20 cellular contexts compared by ENCODE assay signal in the genomic region with DNA sequence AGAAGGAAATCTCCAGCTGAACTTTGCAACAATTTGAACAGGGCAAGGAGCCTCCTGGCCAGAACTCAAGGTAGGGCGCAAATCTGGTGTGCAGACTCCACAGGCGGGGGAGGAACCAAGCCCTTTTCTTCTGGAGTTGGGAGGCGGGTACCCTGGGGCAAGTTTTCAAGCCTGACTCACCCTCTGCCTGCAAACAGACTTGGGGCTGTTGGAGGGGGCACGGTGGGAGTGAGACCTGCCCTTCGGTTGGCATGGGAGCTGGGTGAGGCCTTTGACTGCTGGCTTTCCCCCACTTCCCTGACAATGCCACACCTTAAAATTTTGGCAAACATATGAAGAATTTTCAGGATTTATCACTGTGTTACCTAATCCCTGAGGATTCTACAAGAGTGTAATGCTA.
A peak's percentile ranks its signal among the peaks of the same experiment; 100 is the strongest.
DNase-seq lines count a peak whose midpoint lies in the region; ATAC-seq, FAIRE-seq and TF ChIP-seq lines count a peak whose summit lies in the region.
"Had no signal": no experiment of that assay in that cellular context is flagged by ENCODE, and none has a peak within 500 bp of the region (broad histone marks: within the 10 kb centered on the region; RNA-seq: fewer than 3 reads in every experiment).

No MANE protein-coding gene starts in this region.

- CTCF ChIA-PET in PC-3 (lab: Charles Lee), result no interaction called here

- H3K79me2 ChIP-seq in PC-3 (ENCODE audit: low read length), result no peaks in the 10 kb centered on the region

- H3K36me3 ChIP-seq in PC-3 (ENCODE audit: low read depth, low read length) (no peaks in the 10 kb centered on the region), bronchial epithelial cell (ENCODE audit: control insufficient read depth, insufficient read depth, low read length) (no peaks in the 10 kb centered on the region), right lobe of liver (no peaks in the 10 kb centered on the region)
- H3K36me3 ChIP-seq: BLaER1, HAP-1 had no signal

- DNase-seq in HT1080 (ENCODE audit: low read depth) (peak; percentile 4), PC-3 (peak; percentile 92), bronchial epithelial cell (ENCODE audit: low read depth) (peak; percentile 64), foreskin keratinocyte (peak in 1 of 2 donors; percentile 36), right lobe of liver (no peak), NCI-H1436 treated with DMSO at 0.1 percent for 48 hours (lab: John Stamatoyannopoulos, UW) (no peak)
- DNase-seq: Caco-2; CD4-positive, CD25-positive, alpha-beta regulatory T cell; CD8-positive, alpha-beta T cell; DMS153; DND-41; GDM1; GOT3; HFFc6 had no signal

- H3K4me1 ChIP-seq in PC-3 (ENCODE audit: insufficient read depth, low read length) (peaks cover 27% of the 10 kb centered on the region), foreskin keratinocyte (no peaks in the 10 kb centered on the region), right lobe of liver (no peaks in the 10 kb centered on the region)
- H3K4me1 ChIP-seq: BLaER1, Caco-2, HAP-1 had no signal

- H3K9me3 ChIP-seq in PC-3 (ENCODE audit: low read length), result no peaks in the 10 kb centered on the region
- no peaks in the 10 kb centered on the region for H3K9me3 ChIP-seq in right lobe of liver
- H3K9me3 ChIP-seq: BLaER1, Caco-2, HAP-1 had no signal

- ATAC-seq in PC-3 (peak; percentile 92), foreskin keratinocyte (peak; percentile 71), right lobe of liver (no peak), GM19324 (IDR thresholded peaks at IDR 0.05; ENCODE audit: low FRiP score, unreplicated experiment) (no peak)
- ATAC-seq: CD8-positive, alpha-beta T cell; GM12878 had no signal

- H3K27me3 ChIP-seq in PC-3 (ENCODE audit: low read length), result no peaks in the 10 kb centered on the region
- H3K27me3 ChIP-seq in bronchial epithelial cell (ENCODE audit: control insufficient read depth, insufficient read depth, low read length), result no peaks in the 10 kb centered on the region
- no peaks in the 10 kb centered on the region for H3K27me3 ChIP-seq in foreskin keratinocyte
- H3K27me3 ChIP-seq in right lobe of liver, result no peaks in the 10 kb centered on the region

- no peak for FAIRE-seq in bronchial epithelial cell (lab: Jason Lieb, UNC)
- FAIRE-seq: GM12878, H54 had no signal

- no peaks in the 10 kb centered on the region for H3F3A ChIP-seq in PC-3 (ENCODE audit: low read length, unreplicated experiment)

- no peak for TF ChIP-seq CTCF in PC-3 (conservative IDR thresholded peaks at IDR 0.05; ENCODE audit: low read depth, low read length)
- TF ChIP-seq CTCF in bronchial epithelial cell (IDR thresholded peaks at IDR 0.05; ENCODE audit: insufficient read depth, low read length, severe bottlenecking), result no peak
- no peak for TF ChIP-seq CTCF in foreskin keratinocyte (conservative IDR thresholded peaks at IDR 0.05)
- TF ChIP-seq CTCF in right lobe of liver (IDR thresholded peaks at IDR 0.05), result no peak

- POLR2A ChIA-PET in PC-3 (lab: Charles Lee; ENCODE audit: unreplicated experiment), result no interaction called here

- no peaks in the 10 kb centered on the region for H4K20me1 ChIP-seq in PC-3 (ENCODE audit: low read length)
- H4K20me1 ChIP-seq: BLaER1 had no signal

- BruUV-seq in PC-3 (replicated peaks; lab: Mats Ljungman, UMichigan), result no TSS peak

- peak overlapping the region; percentile 39 for H3K9ac ChIP-seq in PC-3 (ENCODE audit: low read length)
- H3K9ac ChIP-seq: BLaER1 had no signal

- H3K9me2 ChIP-seq in PC-3 (replicated peaks; ENCODE audit: low read length), result no peaks in the 10 kb centered on the region

- TF ChIP-seq POLR2A in right lobe of liver (IDR thresholded peaks at IDR 0.05), result no peak

- peak overlapping the region; percentile 71 for H3K4me2 ChIP-seq in PC-3 (ENCODE audit: low read length)
- H3K4me2 ChIP-seq: BLaER1 had no signal

- 20% methylated on average over 2 of the region's 5 CpGs for WGBS in right lobe of liver (ENCODE audit: insufficient coverage, low coverage, low lambda C conversion rate, missing lambda C conversion rate)

- H3K27ac ChIP-seq in PC-3 (ENCODE audit: low read length), result peak overlapping the region; percentile 90
- H3K27ac ChIP-seq in foreskin keratinocyte, result no peak overlapping the region
- H3K27ac ChIP-seq in right lobe of liver, result no peak overlapping the region
- H3K27ac ChIP-seq: BLaER1, C4-2B had no signal

- intact Hi-C loops in PC-3 (cut with micrococcal nuclease) (no loop called here), right lobe of liver (cut with DNase I) (no loop called here)

- peak overlapping the region; percentile 67 for H2AFZ ChIP-seq in PC-3 (ENCODE audit: low read length)

- 0 out of 2 replicates have a peak overlapping the region, but pooled peaks have one; percentile 12 for H3K4me3 ChIP-seq in PC-3 (ENCODE audit: low read length)
- no peak overlapping the region for H3K4me3 ChIP-seq in bronchial epithelial cell (ENCODE audit: low read depth, low read length)
- no peak overlapping the region for H3K4me3 ChIP-seq in right lobe of liver
- H3K4me3 ChIP-seq: BLaER1, GM12878, HAP-1 had no signal

Comparison
In these comparisons a context has a peak if more than half of its experiments do, and no peak if none do; other contexts are left out.
1. DNase-seq: peak in HT1080 (single experiment), PC-3 (single experiment) and bronchial epithelial cell (single experiment); none in right lobe of liver (0 of 3) and NCI-H1436 treated with DMSO at 0.1 percent for 48 hours (single experiment).
2. ATAC-seq: peak in PC-3 (single experiment) and foreskin keratinocyte (single experiment); none in right lobe of liver (0 of 4) and GM19324 (single experiment).